ENCODE assay signal across 22 cellular contexts in the genomic region with DNA sequence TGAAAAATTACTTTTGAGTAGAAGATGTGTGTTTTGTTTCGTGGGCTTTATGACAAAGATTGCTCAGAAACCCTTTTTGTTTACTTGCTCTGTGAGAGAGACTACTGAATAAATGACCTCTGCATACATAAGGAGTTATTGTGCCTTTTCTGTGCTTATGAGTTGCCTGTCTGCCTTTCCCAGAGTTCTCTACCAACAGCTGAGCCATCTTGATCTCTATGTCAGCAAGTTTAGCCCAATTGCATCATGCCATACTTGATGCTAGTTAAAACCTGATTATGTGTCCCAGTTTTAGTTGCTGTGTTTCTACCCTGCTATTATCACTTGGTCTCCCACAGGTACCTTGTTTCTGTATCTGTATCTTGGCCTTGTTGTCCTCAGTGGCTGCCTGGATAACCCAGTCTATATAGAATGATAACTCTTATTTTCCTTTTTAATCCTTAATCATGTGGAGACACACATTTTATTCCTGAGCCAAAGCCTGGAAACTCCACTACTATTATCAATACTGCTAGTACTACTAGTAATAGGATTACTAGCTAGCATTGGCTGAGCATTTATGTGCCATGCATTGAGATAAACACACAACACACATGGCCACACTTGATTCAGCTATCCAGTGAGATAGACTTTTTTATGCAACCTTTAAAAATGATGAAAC.
"Had no signal": no experiment of that assay in that cellular context is flagged by ENCODE, and none has a peak within 500 bp of the region (broad histone marks: within the 10 kb centered on the region; RNA-seq: fewer than 3 reads in every experiment).

No MANE protein-coding gene starts in this region.

- DNase-seq: esophagus squamous epithelium; foreskin keratinocyte; head of caudate nucleus; kidney; left cardiac atrium; left ventricle myocardium inferior; lower lobe of right lung; midbrain; nucleus accumbens; pancreas; psoas muscle; retina; right lobe of liver; stimulated activated CD4-positive, alpha-beta T cell treated with anti-CD3 and anti-CD28 coated beads, Interleukin-4, amount 100 ng/mL, for 1 hour; stimulated activated CD8-positive, alpha-beta memory T cell treated with anti-CD3 and anti-CD28 coated beads, Interleukin-4, amount 100 ng/mL, for 48 hours; stimulated activated naive CD8-positive, alpha-beta T cell treated with anti-CD3 and anti-CD28 coated beads, Interleukin-15, Interleukin-2, amounts not matched to agents 100 U/mL and 50 U/mL, for 24 hours; thyroid gland had no signal

- H3K4me3 ChIP-seq: esophagus squamous epithelium, hepatocyte, left ventricle myocardium inferior, lower lobe of right lung, neural progenitor cell, pancreas, psoas muscle, right lobe of liver, suprapubic skin, thyroid gland had no signal

- ATAC-seq: foreskin keratinocyte; lower lobe of right lung; natural killer cell treated with Interleukin-12 subunit alpha and Interleukin-12 subunit beta and Interleukin-15 and Interleukin-18, amount 100 ng/mL, for 72 hours; pancreas; psoas muscle; right lobe of liver; stimulated activated effector memory CD8-positive, alpha-beta T cell treated with anti-CD3 and anti-CD28 coated beads, Interleukin-12 subunit alpha, Interleukin-12 subunit beta, amount 100 ng/mL, for 72 hours; stimulated activated naive CD8-positive, alpha-beta T cell treated with anti-CD3 and anti-CD28 coated beads, Interleukin-15, Interleukin-2, amounts not matched to agents 100 U/mL and 50 U/mL, for 24 hours had no signal
